ENCODE assay signal across 22 cellular contexts in genomic region chr2:69081757-69082156, GRCh38.
DNase-seq lines count a peak whose midpoint lies in the region; TF ChIP-seq lines count a peak whose summit lies in the region.
"Had no signal": no experiment of that assay in that cellular context is flagged by ENCODE, and none has a peak within 500 bp of the region (broad histone marks: within the 10 kb centered on the region; RNA-seq: fewer than 3 reads in every experiment).

No MANE protein-coding gene starts in this region.

- H3K23ac ChIP-seq in mesenchymal stem cell (ENCODE audit: low read length in 2 of 2) = no peak overlapping the region

- no peak overlapping the region for H3K4me2 ChIP-seq in mesenchymal stem cell (ENCODE audit: low read length, poor library complexity, severe bottlenecking)

- TF ChIP-seq EP300 in suprapubic skin (IDR thresholded peaks at IDR 0.05) = no peak

- H3K27ac ChIP-seq in C4-2B (peak overlapping the region; percentile 81), ascending aorta (peak overlapping the region; percentile 63 to 68), mesenchymal stem cell (ENCODE audit: low read length, poor library complexity, severe bottlenecking) (peak overlapping the region; percentile 75), suprapubic skin (peak overlapping the region; percentile 80)
- H3K27ac ChIP-seq: HL-60 had no signal

- peak overlapping the region; percentile 12 to 97 for H3K4ac ChIP-seq in mesenchymal stem cell (ENCODE audit: low read depth in 1 of 2, low read length in 2 of 2)

- peaks cover 0 to 22% of the 10 kb centered on the region in 2 donors for H3K36me3 ChIP-seq in ascending aorta
- peaks cover 18 to 49% of the 10 kb centered on the region in 2 experiments for H3K36me3 ChIP-seq in mesenchymal stem cell (ENCODE audit: control insufficient read depth in 1 of 2, insufficient read depth in 2 of 2, low read depth in 1 of 2, low read length in 2 of 2)
- H3K36me3 ChIP-seq in suprapubic skin = peaks cover 18% of the 10 kb centered on the region
- H3K36me3 ChIP-seq: prostate gland, uterus had no signal

- H3K9me3 ChIP-seq in ascending aorta = no peaks in the 10 kb centered on the region
- no peaks in the 10 kb centered on the region for H3K9me3 ChIP-seq in mesenchymal stem cell (ENCODE audit: control insufficient read depth, low read length)
- no peaks in the 10 kb centered on the region for H3K9me3 ChIP-seq in suprapubic skin
- H3K9me3 ChIP-seq: prostate gland, uterus had no signal

- no peaks in the 10 kb centered on the region for H3K27me3 Mint-ChIP-seq in mesothelial cell of epicardium (ENCODE audit: low read depth)

- H2AFZ ChIP-seq in mesenchymal stem cell (ENCODE audit: low read depth, low read length) = no peak overlapping the region

- no peak overlapping the region for H3K9ac ChIP-seq in mesenchymal stem cell (ENCODE audit: low read length)

- intact Hi-C loops in ascending aorta (cut with DNase I) = no loop called here

- TF ChIP-seq CTCF in C4-2B (conservative IDR thresholded peaks at IDR 0.05) = no peak
- no peak for TF ChIP-seq CTCF in ascending aorta (IDR thresholded peaks at IDR 0.05)
- no peak for TF ChIP-seq CTCF in suprapubic skin (IDR thresholded peaks at IDR 0.05)
- no peak for TF ChIP-seq CTCF in GM10266 (IDR thresholded peaks at IDR 0.05; ENCODE audit: control insufficient read depth, insufficient read depth, low read depth, missing control alignments)
- TF ChIP-seq CTCF in mesothelial cell of epicardium (IDR thresholded peaks at IDR 0.05; ENCODE audit: unreplicated experiment) = no peak

- WGBS in mesenchymal stem cell = 93% methylated on average over 4 of the region's 4 CpGs
- 89% methylated on average over 4 of the region's 4 CpGs for WGBS in suprapubic skin

- H2BK12ac ChIP-seq in mesenchymal stem cell (ENCODE audit: low read length in 2 of 2) = peak overlapping the region; percentile 54 to 66

- TF ChIP-seq POLR2A in suprapubic skin (IDR thresholded peaks at IDR 0.05) = no peak

- H3K79me1 ChIP-seq in mesenchymal stem cell (replicated peaks; ENCODE audit: low read length, poor library complexity, severe bottlenecking) = no peaks in the 10 kb centered on the region

- H3K4me3 Mint-ChIP-seq in mesothelial cell of epicardium = no peak overlapping the region
- H3K4me3 Mint-ChIP-seq: activated B cell treated with CpG ODN at 0.5 μM for 24 hours; activated CD8-positive, alpha-beta T cell treated with anti-CD3 and anti-CD28 coated beads for 36 hours; activated naive CD4-positive, alpha-beta T cell treated with anti-CD3 and anti-CD28 coated beads, Interleukin-2, amount 50 U/mL, for 24 hours; naive thymus-derived CD8-positive, alpha-beta T cell; stimulated activated effector memory CD8-positive, alpha-beta T cell treated with anti-CD3 and anti-CD28 coated beads, Interleukin-12 subunit alpha, Interleukin-12 subunit beta, amount 100 ng/mL, for 72 hours; T-helper 17 cell had no signal

- no peaks in the 10 kb centered on the region for H3K27me3 ChIP-seq in ascending aorta
- H3K27me3 ChIP-seq in mesenchymal stem cell (ENCODE audit: control insufficient read depth in 1 of 2, insufficient read depth in 1 of 2, low read length in 2 of 2) = no peaks in the 10 kb centered on the region
- no peaks in the 10 kb centered on the region for H3K27me3 ChIP-seq in suprapubic skin
- H3K27me3 ChIP-seq: brain microvascular endothelial cell, uterus had no signal

- H2AK5ac ChIP-seq in mesenchymal stem cell (ENCODE audit: low read length, severe bottlenecking) = peak overlapping the region; percentile 59

- no peak overlapping the region for H3K27ac Mint-ChIP-seq in mesothelial cell of epicardium
- H3K27ac Mint-ChIP-seq: activated B cell treated with CpG ODN at 0.5 μM for 24 hours; activated CD8-positive, alpha-beta T cell treated with anti-CD3 and anti-CD28 coated beads for 36 hours; activated naive CD4-positive, alpha-beta T cell treated with anti-CD3 and anti-CD28 coated beads, Interleukin-2, amount 50 U/mL, for 24 hours; naive thymus-derived CD8-positive, alpha-beta T cell; stimulated activated effector memory CD8-positive, alpha-beta T cell treated with anti-CD3 and anti-CD28 coated beads, Interleukin-12 subunit alpha, Interleukin-12 subunit beta, amount 100 ng/mL, for 72 hours; T-helper 17 cell had no signal

- peak overlapping the region; percentile 95 for H4K91ac ChIP-seq in mesenchymal stem cell (ENCODE audit: low read length)

- peak overlapping the region; percentile 45 for H4K8ac ChIP-seq in mesenchymal stem cell (ENCODE audit: low read length)

- H3K4me1 Mint-ChIP-seq in mesothelial cell of epicardium = peaks cover 15% of the 10 kb centered on the region
- H3K4me1 Mint-ChIP-seq: activated B cell treated with CpG ODN at 0.5 μM for 24 hours; activated naive CD4-positive, alpha-beta T cell treated with anti-CD3 and anti-CD28 coated beads, Interleukin-2, amount 50 U/mL, for 24 hours; stimulated activated effector memory CD8-positive, alpha-beta T cell treated with anti-CD3 and anti-CD28 coated beads, Interleukin-12 subunit alpha, Interleukin-12 subunit beta, amount 100 ng/mL, for 72 hours had no signal

- H2BK15ac ChIP-seq in mesenchymal stem cell (ENCODE audit: low read depth, poor library complexity, severe bottlenecking) = no peak overlapping the region

- no peak overlapping the region for H2BK5ac ChIP-seq in mesenchymal stem cell (ENCODE audit: low read depth, low read length, poor library complexity, severe bottlenecking)

- H2BK120ac ChIP-seq in mesenchymal stem cell (ENCODE audit: low read depth, low read length) = peak overlapping the region; percentile 91

- peak overlapping the region; percentile 47 to 97 for H3K18ac ChIP-seq in mesenchymal stem cell (ENCODE audit: low read depth in 1 of 2, low read length in 2 of 2)

- H3K4me3 ChIP-seq in ascending aorta (no peak overlapping the region), mesenchymal stem cell (ENCODE audit: insufficient read depth in 1 of 2, low read depth in 1 of 2, low read length in 2 of 2) (no peak overlapping the region), suprapubic skin (no peak overlapping the region)
- H3K4me3 ChIP-seq: prostate gland, uterus had no signal

- no peak for DNase-seq in ascending aorta (ENCODE audit: low spot score in 2 of 2)
- no peak for DNase-seq in mesenchymal stem cell
- DNase-seq in suprapubic skin (ENCODE audit: low spot score in 2 of 2) = no peak
- DNase-seq in T-helper 9 cell = no peak
- DNase-seq in GM10266 (ENCODE audit: extremely low spot score) = no peak
- no peak for DNase-seq in NCI-H446 treated with DMSO at 0.1 percent for 48 hours (lab: John Stamatoyannopoulos, UW)
- no peak for DNase-seq in mesothelial cell of epicardium (ENCODE audit: low spot score in 2 of 2, unreplicated experiment in 2 of 2)
- DNase-seq: activated B cell treated with CpG ODN at 0.5 μM for 24 hours; activated CD8-positive, alpha-beta T cell treated with anti-CD3 and anti-CD28 coated beads for 36 hours; activated T-cell treated with anti-CD3 and anti-CD28 coated beads, Interleukin-2, amount 50 U/mL, for 48 hours; brain microvascular endothelial cell; naive thymus-derived CD8-positive, alpha-beta T cell; NCI-H187 treated with DMSO at 0.1 percent for 48 hours; NCI-H446; Right ventricle myocardium superior; T-helper 17 cell; uterus had no signal

- H3K9me3 Mint-ChIP-seq in mesothelial cell of epicardium = no peaks in the 10 kb centered on the region
- H3K9me3 Mint-ChIP-seq: activated B cell treated with CpG ODN at 0.5 μM for 24 hours; activated CD8-positive, alpha-beta T cell treated with anti-CD3 and anti-CD28 coated beads for 36 hours; activated naive CD4-positive, alpha-beta T cell treated with anti-CD3 and anti-CD28 coated beads, Interleukin-2, amount 50 U/mL, for 24 hours; naive thymus-derived CD8-positive, alpha-beta T cell; stimulated activated effector memory CD8-positive, alpha-beta T cell treated with anti-CD3 and anti-CD28 coated beads, Interleukin-12 subunit alpha, Interleukin-12 subunit beta, amount 100 ng/mL, for 72 hours had no signal

- H3K4me1 ChIP-seq in ascending aorta (peaks cover 3 to 30% of the 10 kb centered on the region in 2 donors), mesenchymal stem cell (ENCODE audit: control insufficient read depth, insufficient read depth, low read depth, low read length) (peaks cover 15% of the 10 kb centered on the region), suprapubic skin (peaks cover 24% of the 10 kb centered on the region)
- H3K4me1 ChIP-seq: prostate gland, uterus had no signal

- peak overlapping the region in 1 of 2 experiments; percentile 64 for H3K14ac ChIP-seq in mesenchymal stem cell (ENCODE audit: low read length in 2 of 2)

- peaks cover 50% of the 10 kb centered on the region for H3K36me3 Mint-ChIP-seq in mesothelial cell of epicardium
- H3K36me3 Mint-ChIP-seq: activated naive CD4-positive, alpha-beta T cell treated with anti-CD3 and anti-CD28 coated beads, Interleukin-2, amount 50 U/mL, for 24 hours; naive thymus-derived CD8-positive, alpha-beta T cell; stimulated activated effector memory CD8-positive, alpha-beta T cell treated with anti-CD3 and anti-CD28 coated beads, Interleukin-12 subunit alpha, Interleukin-12 subunit beta, amount 100 ng/mL, for 72 hours had no signal
